8 cellular contexts compared by ENCODE assay signal in the genomic region with DNA sequence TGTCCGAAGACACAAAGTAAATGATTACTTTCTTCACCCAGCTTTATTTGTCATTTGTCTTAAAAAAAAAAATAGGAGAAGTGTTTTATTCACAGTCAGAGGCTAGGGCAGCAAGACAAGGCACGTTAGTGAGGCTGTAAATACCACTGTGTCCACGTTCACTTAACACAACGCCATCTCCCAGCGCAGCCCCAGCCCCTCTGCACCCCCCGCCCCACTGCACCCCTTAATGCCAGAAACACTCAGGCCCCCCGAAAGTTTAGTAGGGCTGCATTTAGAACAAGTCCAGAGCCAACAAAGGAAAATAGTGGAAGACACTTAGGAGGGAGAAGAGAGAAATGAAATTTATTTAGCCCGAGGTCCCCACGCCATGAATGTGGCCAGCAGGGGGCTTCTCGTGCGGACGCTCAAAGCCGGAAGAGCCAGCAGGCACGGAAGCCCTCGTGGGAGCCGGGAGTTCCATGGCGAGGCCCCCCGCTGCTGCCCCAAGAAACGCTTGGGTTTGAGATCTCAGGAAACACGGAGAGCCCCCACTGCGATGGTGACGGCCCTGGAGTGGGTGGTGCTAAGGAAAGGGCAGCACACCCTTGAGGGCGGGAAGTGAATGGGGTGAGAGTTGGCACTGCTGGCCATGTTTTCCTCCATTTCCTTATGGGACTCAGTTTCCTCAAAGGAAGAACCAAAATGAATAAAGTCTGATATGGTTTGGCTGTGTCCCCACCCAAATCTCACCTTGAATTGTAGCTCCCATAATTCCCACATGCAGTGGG. TPM values are rescaled to one million over a fixed set of nuclear protein-coding genes. Genes with fewer than 3 reads are reported as not detected.
A peak's percentile ranks its signal among the peaks of the same experiment; 100 is the strongest.
DNase-seq lines count a peak whose midpoint lies in the region; ATAC-seq and TF ChIP-seq lines count a peak whose summit lies in the region.
"Had no signal": no experiment of that assay in that cellular context is flagged by ENCODE, and none has a peak within 500 bp of the region (broad histone marks: within the 10 kb centered on the region; RNA-seq: fewer than 3 reads in every experiment).

No MANE protein-coding gene starts in this region.

- H3K27me3 ChIP-seq in MG63 = no peaks in the 10 kb centered on the region
- no peaks in the 10 kb centered on the region for H3K27me3 ChIP-seq in colonic mucosa

- TF ChIP-seq CTCF in GM12875 (IDR thresholded peaks at IDR 0.05; ENCODE audit: borderline replicate concordance, insufficient read depth, low read depth, low read length) (peak; percentile 46; the same call in 1 of the 2 replicates), colonic mucosa (IDR thresholded peaks at IDR 0.05) (peak; percentile 67)

- peak overlapping the region; percentile 45 to 51 for H3K9ac ChIP-seq in colonic mucosa (ENCODE audit: low read depth in 2 of 2, low read length in 2 of 2)

- H3K27ac ChIP-seq in colonic mucosa = peak overlapping the region; percentile 38
- H3K27ac ChIP-seq: neutrophil had no signal

- H3K4me3 ChIP-seq in GM12875 (ENCODE audit: low read depth, low read length) (no peak overlapping the region), MG63 (peak overlapping the region; percentile 12), colonic mucosa (peak overlapping the region; percentile 4)

- intact Hi-C loops in colonic mucosa (cut with DNase I) = loop anchor here (2.0 to 5.0 kb wide), 2 partner anchors 183 to 396 kb away; no protein-coding TSS in a partner anchor

- H3K9me3 ChIP-seq in MG63 (peaks cover 3% of the 10 kb centered on the region), colonic mucosa (no peaks in the 10 kb centered on the region)
- H3K9me3 ChIP-seq: neutrophil had no signal

- ATAC-seq in left lobe of liver (peak; percentile 93), GM18519 (IDR thresholded peaks at IDR 0.05; ENCODE audit: low FRiP score, unreplicated experiment) (no peak)

- H3K36me3 ChIP-seq in MG63 = no peaks in the 10 kb centered on the region
- H3K36me3 ChIP-seq in colonic mucosa = no peaks in the 10 kb centered on the region
- H3K36me3 ChIP-seq: neutrophil had no signal

- no peaks in the 10 kb centered on the region for H3K4me1 ChIP-seq in colonic mucosa

- DNase-seq in MG63 (peak; percentile 56), colonic mucosa (peak; percentile 75), left lobe of liver (ENCODE audit: low spot score) (peak; percentile 69)
- peak; percentile 50 for DNase-seq in activated CD4-positive, CD25-positive, alpha-beta regulatory T cell treated with anti-CD3 and anti-CD28 coated beads, Interleukin-2, amount 50 U/mL, for 72 hours
- peak; percentile 45 to 51 for DNase-seq in stimulated activated CD4-positive, alpha-beta T cell treated with anti-CD3 and anti-CD28 coated beads, Interleukin-2, amount 100 ng/mL, for 48 hours

RNA-seq across cellular contexts. Expression of a gene that starts 50.2 kb away (rescaled TPM):
- 0.03 TPM in 1 of 2 replicates, not detected in the other for total RNA-seq in MG63 (2014; rRNA removed; shearing (Covaris generic); ENCODE audit: low replicate concordance)
- total RNA-seq in colonic mucosa (10 to 100 TPM in 1 of 2 donors, 1 to 10 TPM in 1; 8.7 to 10.4 TPM), left lobe of liver (28.2 TPM)
